In genomic region chr18:44039826-44040225, GRCh38 we compare ENCODE assay signal across 21 cellular contexts.
DNase-seq lines count a peak whose midpoint lies in the region; TF ChIP-seq lines count a peak whose summit lies in the region.
"Had no signal": no experiment of that assay in that cellular context is flagged by ENCODE, and none has a peak within 500 bp of the region (broad histone marks: within the 10 kb centered on the region; RNA-seq: fewer than 3 reads in every experiment).

No MANE protein-coding gene starts in this region.

- H3K4me3 Mint-ChIP-seq in nephron, result no peak overlapping the region
- H3K4me3 Mint-ChIP-seq in activated CD4-positive, alpha-beta T cell treated with anti-CD3 and anti-CD28 coated beads, Interleukin-2, amount 10 ng/mL, durations not matched to agents 24 days and 14 days, result no peak overlapping the region
- H3K4me3 Mint-ChIP-seq: CD8-positive, alpha-beta memory T cell; GM23338 had no signal

- H3K27me3 Mint-ChIP-seq in nephron (ENCODE audit: low read depth), result no peaks in the 10 kb centered on the region
- no peaks in the 10 kb centered on the region for H3K27me3 Mint-ChIP-seq in activated CD4-positive, alpha-beta T cell treated with anti-CD3 and anti-CD28 coated beads, Interleukin-2, amount 10 ng/mL, durations not matched to agents 24 days and 14 days
- H3K27me3 Mint-ChIP-seq: CD8-positive, alpha-beta memory T cell had no signal

- H3K9me3 Mint-ChIP-seq in nephron, result no peaks in the 10 kb centered on the region
- no peaks in the 10 kb centered on the region for H3K9me3 Mint-ChIP-seq in activated CD4-positive, alpha-beta T cell treated with anti-CD3 and anti-CD28 coated beads, Interleukin-2, amount 10 ng/mL, durations not matched to agents 24 days and 14 days
- H3K9me3 Mint-ChIP-seq: GM23338 had no signal

- H3K4me1 Mint-ChIP-seq in nephron, result peaks cover 17% of the 10 kb centered on the region
- no peaks in the 10 kb centered on the region for H3K4me1 Mint-ChIP-seq in activated CD4-positive, alpha-beta T cell treated with anti-CD3 and anti-CD28 coated beads, Interleukin-2, amount 10 ng/mL, durations not matched to agents 24 days and 14 days
- H3K4me1 Mint-ChIP-seq: CD8-positive, alpha-beta memory T cell had no signal

- no peak for TF ChIP-seq CTCF in LNCaP clone FGC (IDR thresholded peaks at IDR 0.05; ENCODE audit: control insufficient read depth, extremely low read depth, insufficient read depth)
- TF ChIP-seq CTCF in choroid plexus epithelial cell (conservative IDR thresholded peaks at IDR 0.05; ENCODE audit: low read depth, low read length), result no peak
- TF ChIP-seq CTCF in nephron (IDR thresholded peaks at IDR 0.05; ENCODE audit: unreplicated experiment in 3 of 3), result no peak

- peak overlapping the region; percentile 56 to 80 (median 57) for H3K27ac Mint-ChIP-seq in nephron
- H3K27ac Mint-ChIP-seq in activated CD4-positive, alpha-beta T cell treated with anti-CD3 and anti-CD28 coated beads, Interleukin-2, amount 10 ng/mL, durations not matched to agents 24 days and 14 days, result no peak overlapping the region
- H3K27ac Mint-ChIP-seq: CD8-positive, alpha-beta memory T cell; GM23338 had no signal

- H3K4me3 ChIP-seq in LNCaP clone FGC (ENCODE audit: low read depth, low read length) (no peak overlapping the region), choroid plexus epithelial cell (ENCODE audit: low read depth, low read length) (no peak overlapping the region)
- H3K4me3 ChIP-seq: GM12878, GM23338, HAP-1, K562 had no signal

- H3K36me3 Mint-ChIP-seq in nephron (ENCODE audit: low read depth), result no peaks in the 10 kb centered on the region
- H3K36me3 Mint-ChIP-seq in activated CD4-positive, alpha-beta T cell treated with anti-CD3 and anti-CD28 coated beads, Interleukin-2, amount 10 ng/mL, durations not matched to agents 24 days and 14 days (ENCODE audit: low read depth), result no peaks in the 10 kb centered on the region
- H3K36me3 Mint-ChIP-seq: CD8-positive, alpha-beta memory T cell had no signal

- intact Hi-C loops in activated CD4-positive, alpha-beta T cell treated with anti-CD3 and anti-CD28 coated beads, Interleukin-2, amount 10 ng/mL, durations not matched to agents 24 days and 14 days (cut with micrococcal nuclease), result no loop called here

- peak; percentile 67 for DNase-seq in LNCaP clone FGC (ENCODE audit: low read depth)
- DNase-seq in NCI-H69 (lab: John Stamatoyannopoulos, UW), result peak; percentile 62
- DNase-seq in choroid plexus epithelial cell (ENCODE audit: low read depth), result peak; percentile 4
- DNase-seq in activated CD4-positive, alpha-beta T cell treated with anti-CD3 and anti-CD28 coated beads, Interleukin-2, amount 10 ng/mL, durations not matched to agents 24 days and 14 days, result no peak
- DNase-seq in DMS 273 (lab: John Stamatoyannopoulos, UW; ENCODE audit: unreplicated experiment), result no peak
- DNase-seq in mesenteric fat pad (ENCODE audit: low spot score), result no peak
- DNase-seq: CD8-positive, alpha-beta memory T cell; DMS79 treated with DMSO at 0.1 percent for 48 hours; MM.1S; NCI-H1048; NCI-H1417 treated with DMSO at 0.1 percent for 48 hours; NCI-H187; NCI-H2107; NCI-H2227 treated with DMSO at 0.1 percent for 48 hours; NCI-H524 treated with DMSO at 0.1 percent for 48 hours; Right ventricle myocardium superior had no signal

Comparison
In these comparisons a context has a peak if more than half of its experiments do, and no peak if none do; other contexts are left out.
1. DNase-seq: peak in LNCaP clone FGC (single experiment), NCI-H69 (single experiment) and choroid plexus epithelial cell (single experiment); none in activated CD4-positive, alpha-beta T cell treated with anti-CD3 and anti-CD28 coated beads, Interleukin-2, amount 10 ng/mL, durations not matched to agents 24 days and 14 days (single experiment), DMS 273 (single experiment) and mesenteric fat pad (single experiment).